2 cellular contexts compared by ENCODE assay signal in genomic region chr15:83284563-83285283, GRCh38.
A peak's percentile ranks its signal among the peaks of the same experiment; 100 is the strongest.
TF ChIP-seq lines count a peak whose summit lies in the region.

Gene BNC1 (minus strand): TSS chr15:83284664. CDS start chr15:83284628, 36 bp downstream.

TF ChIP-seq in IMR-90, 13 proteins besides CTCF, POLR2A, EP300 and RAD21:
- TF ChIP-seq BHLHE40 (IDR thresholded peaks at IDR 0.05; ENCODE audit: low read depth, low read length) (no peak), USF2 (IDR thresholded peaks at IDR 0.05; ENCODE audit: low read depth, low read length) (no peak), MAZ (IDR thresholded peaks at IDR 0.05; ENCODE audit: borderline replicate concordance, low read depth, low read length) (no peak), SMC3 (IDR thresholded peaks at IDR 0.05; ENCODE audit: low read depth, low read length) (no peak), NFE2L2 (IDR thresholded peaks at IDR 0.05; ENCODE audit: low read depth, low read length) (no peak), RFX5 (IDR thresholded peaks at IDR 0.05; ENCODE audit: low read depth, low read length) (no peak), CEBPB (IDR thresholded peaks at IDR 0.05; ENCODE audit: low read depth, low read length) (no peak), RCOR1 (IDR thresholded peaks at IDR 0.05; ENCODE audit: insufficient replicate concordance, low read length) (no peak), CHD1 (IDR thresholded peaks at IDR 0.05; ENCODE audit: low read depth, low read length) (no peak), MXI1 (IDR thresholded peaks at IDR 0.05; ENCODE audit: borderline replicate concordance, low read depth, low read length) (no peak), MAFK (IDR thresholded peaks at IDR 0.05; ENCODE audit: low read depth, low read length) (no peak), ELK1 (IDR thresholded peaks at IDR 0.05; ENCODE audit: borderline replicate concordance, low read depth, low read length) (no peak), FOS (IDR thresholded peaks at IDR 0.05; ENCODE audit: low read depth, low read length) (no peak)

TF ChIP-seq in endothelial cell of umbilical vein, 7 proteins besides CTCF, POLR2A, EP300 and RAD21:
- TF ChIP-seq EZH2 (IDR thresholded peaks at IDR 0.05; ENCODE audit: borderline replicate concordance, low read depth, low read length, severe bottlenecking), result peak; percentile 40
- TF ChIP-seq JUN (IDR thresholded peaks at IDR 0.05; ENCODE audit: borderline replicate concordance, insufficient read depth, insufficient read length, low read depth), result no peak
- TF ChIP-seq MYC (IDR thresholded peaks at IDR 0.05; ENCODE audit: low read depth, low read length), result no peak
